13 cellular contexts compared by ENCODE assay signal in genomic region chr1:147168626-147169058, GRCh38. TPM values are rescaled to one million over a fixed set of nuclear protein-coding genes. Genes with fewer than 3 reads are reported as not detected.
DNase-seq lines count a peak whose midpoint lies in the region; ATAC-seq and TF ChIP-seq lines count a peak whose summit lies in the region.
"Had no signal": no experiment of that assay in that cellular context is flagged by ENCODE, and none has a peak within 500 bp of the region (broad histone marks: within the 10 kb centered on the region; RNA-seq: fewer than 3 reads in every experiment).

No MANE protein-coding gene starts in this region.

- no peaks in the 10 kb centered on the region for H3K9me3 Mint-ChIP-seq in activated CD4-positive, alpha-beta memory T cell treated with anti-CD3 and anti-CD28 coated beads, Interleukin-2, amount 10 ng/mL, durations not matched to agents 7 days and 5 days

- no peak overlapping the region for H3K27ac Mint-ChIP-seq in activated CD4-positive, alpha-beta memory T cell treated with anti-CD3 and anti-CD28 coated beads, Interleukin-2, amount 10 ng/mL, durations not matched to agents 7 days and 5 days

- no peaks in the 10 kb centered on the region for H3K27me3 ChIP-seq in vagina
- H3K27me3 ChIP-seq: BLaER1 treated with 17β-estradiol and CSF1 and Interleukin-3, amounts not matched to agents 10 nM and 100 nM; ovary had no signal

- peaks cover 30% of the 10 kb centered on the region for H3K36me3 Mint-ChIP-seq in activated CD4-positive, alpha-beta memory T cell treated with anti-CD3 and anti-CD28 coated beads, Interleukin-2, amount 10 ng/mL, durations not matched to agents 7 days and 5 days (ENCODE audit: low read depth)

- TF ChIP-seq POLR2A in vagina (IDR thresholded peaks at IDR 0.05): no peak

- DNase-seq in left cardiac atrium (peak; percentile 20), Right ventricle myocardium superior (no peak), RPMI8226 (peak; percentile 12), fibroblast of villous mesenchyme (ENCODE audit: low read depth) (peak; percentile 82), vagina (ENCODE audit: extremely low spot score in 2 of 2) (no peak), GOT3 (lab: John Stamatoyannopoulos, UW) (no peak), T1000 (lab: John Stamatoyannopoulos, UW) (no peak)
- DNase-seq in activated CD4-positive, alpha-beta memory T cell treated with anti-CD3 and anti-CD28 coated beads, Interleukin-2, amount 10 ng/mL, durations not matched to agents 7 days and 5 days: no peak
- DNase-seq: activated CD4-positive, alpha-beta T cell treated with anti-CD3 and anti-CD28 coated beads for 48 hours; caudate nucleus; hypothalamus had no signal

- peaks cover 57% of the 10 kb centered on the region for H3K4me1 ChIP-seq in vagina

- CTCF ChIA-PET in activated CD4-positive, alpha-beta memory T cell treated with anti-CD3 and anti-CD28 coated beads, Interleukin-2, amount 10 ng/mL, durations not matched to agents 7 days and 5 days (lab: Charles Lee): interaction anchor here (7.1 kb wide), 1 partner anchor 74 kb away, joined by 65 read pairs; the partner anchor contains the start of gene CHD1L

- peak overlapping the region; percentile 72 for H3K27ac ChIP-seq in vagina
- H3K27ac ChIP-seq: BLaER1 treated with 17β-estradiol and CSF1 and Interleukin-3, amounts not matched to agents 10 nM and 100 nM; ovary had no signal

- H3K4me3 ChIP-seq in fibroblast of villous mesenchyme (ENCODE audit: low read depth, low read length): no peak overlapping the region
- H3K4me3 ChIP-seq in vagina: no peak overlapping the region
- H3K4me3 ChIP-seq: BLaER1 treated with 17β-estradiol and CSF1 and Interleukin-3, amounts not matched to agents 10 nM and 100 nM; ovary had no signal

- H3K36me3 ChIP-seq in vagina: no peaks in the 10 kb centered on the region
- H3K36me3 ChIP-seq: ovary had no signal

- peaks cover 33% of the 10 kb centered on the region for H3K4me1 Mint-ChIP-seq in activated CD4-positive, alpha-beta memory T cell treated with anti-CD3 and anti-CD28 coated beads, Interleukin-2, amount 10 ng/mL, durations not matched to agents 7 days and 5 days

- POLR2A ChIA-PET in activated CD4-positive, alpha-beta memory T cell treated with anti-CD3 and anti-CD28 coated beads, Interleukin-2, amount 10 ng/mL, durations not matched to agents 7 days and 5 days (lab: Charles Lee): interaction anchor here (2.3 to 6.1 kb wide), 2 partner anchors 75 to 84 kb away, joined by 11 to 59 read pairs; partner anchors contain the start of gene CHD1L

- H3K27me3 Mint-ChIP-seq in activated CD4-positive, alpha-beta memory T cell treated with anti-CD3 and anti-CD28 coated beads, Interleukin-2, amount 10 ng/mL, durations not matched to agents 7 days and 5 days: no peaks in the 10 kb centered on the region

- TF ChIP-seq CTCF in fibroblast of villous mesenchyme (IDR thresholded peaks at IDR 0.05; ENCODE audit: insufficient read depth, low read depth, low read length): no peak
- no peak for TF ChIP-seq CTCF in vagina (IDR thresholded peaks at IDR 0.05)

- no peaks in the 10 kb centered on the region for H3K9me3 ChIP-seq in vagina
- H3K9me3 ChIP-seq: BLaER1 treated with 17β-estradiol and CSF1 and Interleukin-3, amounts not matched to agents 10 nM and 100 nM; ovary had no signal

- H3K4me3 Mint-ChIP-seq in activated CD4-positive, alpha-beta memory T cell treated with anti-CD3 and anti-CD28 coated beads, Interleukin-2, amount 10 ng/mL, durations not matched to agents 7 days and 5 days: no peak overlapping the region

- intact Hi-C loops in left cardiac atrium (cut with DNase I) (no loop called here), Right ventricle myocardium superior (cut with DNase I) (no loop called here), vagina (cut with DNase I) (no loop called here)

- ATAC-seq in left cardiac atrium: no peak
- ATAC-seq in Right ventricle myocardium superior (ENCODE audit: poor library complexity): no peak

RNA-seq across cellular contexts. Expression of gene PRKAB2, which starts 3.6 kb away (rescaled TPM):
- total RNA-seq in left cardiac atrium (10 to 100 TPM; 12.2 to 22.8 TPM), Right ventricle myocardium superior (49.0 TPM), fibroblast of villous mesenchyme (13.5 and 15.5 TPM in 2 replicates), vagina (25.0 TPM)
- 10 to 100 TPM; 13.3 to 15.5 TPM for total RNA-seq in activated CD4-positive, alpha-beta memory T cell treated with anti-CD3 and anti-CD28 coated beads, Interleukin-2, amount 10 ng/mL, durations not matched to agents 7 days and 5 days

RNA-seq across cellular contexts. Expression of gene FMO5, which starts 56.5 kb away (rescaled TPM):
- total RNA-seq in left cardiac atrium (1 to 10 TPM; 1.4 to 1.6 TPM), Right ventricle myocardium superior (8.5 TPM), fibroblast of villous mesenchyme (0.43 and 1.3 TPM in 2 replicates), vagina (3.4 TPM)
- total RNA-seq in activated CD4-positive, alpha-beta memory T cell treated with anti-CD3 and anti-CD28 coated beads, Interleukin-2, amount 10 ng/mL, durations not matched to agents 7 days and 5 days: under 1 TPM; 0.53 to 0.73 TPM

Comparison
In these comparisons a context has a peak if more than half of its experiments do, and no peak if none do; other contexts are left out.
1. DNase-seq: peak in left cardiac atrium (single experiment), RPMI8226 (single experiment) and fibroblast of villous mesenchyme (single experiment); none in Right ventricle myocardium superior (single experiment), vagina (0 of 2), activated CD4-positive, alpha-beta memory T cell treated with anti-CD3 and anti-CD28 coated beads, Interleukin-2, amount 10 ng/mL, durations not matched to agents 7 days and 5 days (single experiment), GOT3 (single experiment) and T1000 (single experiment).